ENCODE assay signal across 2 cellular contexts in genomic region chr18:70197844-70198243, GRCh38.
TF ChIP-seq lines count a peak whose summit lies in the region.

No MANE protein-coding gene starts in this region.

TF ChIP-seq in liver, 16 proteins besides CTCF, POLR2A, EP300 and RAD21:
- TF ChIP-seq, protein P1, sequence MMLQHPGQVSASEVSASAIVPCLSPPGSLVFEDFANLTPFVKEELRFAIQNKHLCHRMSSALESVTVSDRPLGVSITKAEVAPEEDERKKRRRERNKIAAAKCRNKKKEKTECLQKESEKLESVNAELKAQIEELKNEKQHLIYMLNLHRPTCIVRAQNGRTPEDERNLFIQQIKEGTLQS (IDR thresholded peaks at IDR 0.05) = no peak
- peak; percentile 19 to 21 for TF ChIP-seq HNF4A (conservative IDR thresholded peaks at IDR 0.05)

TF ChIP-seq in HepG2, 621 proteins besides CTCF, POLR2A, EP300 and RAD21:
- TF ChIP-seq, protein P2, sequence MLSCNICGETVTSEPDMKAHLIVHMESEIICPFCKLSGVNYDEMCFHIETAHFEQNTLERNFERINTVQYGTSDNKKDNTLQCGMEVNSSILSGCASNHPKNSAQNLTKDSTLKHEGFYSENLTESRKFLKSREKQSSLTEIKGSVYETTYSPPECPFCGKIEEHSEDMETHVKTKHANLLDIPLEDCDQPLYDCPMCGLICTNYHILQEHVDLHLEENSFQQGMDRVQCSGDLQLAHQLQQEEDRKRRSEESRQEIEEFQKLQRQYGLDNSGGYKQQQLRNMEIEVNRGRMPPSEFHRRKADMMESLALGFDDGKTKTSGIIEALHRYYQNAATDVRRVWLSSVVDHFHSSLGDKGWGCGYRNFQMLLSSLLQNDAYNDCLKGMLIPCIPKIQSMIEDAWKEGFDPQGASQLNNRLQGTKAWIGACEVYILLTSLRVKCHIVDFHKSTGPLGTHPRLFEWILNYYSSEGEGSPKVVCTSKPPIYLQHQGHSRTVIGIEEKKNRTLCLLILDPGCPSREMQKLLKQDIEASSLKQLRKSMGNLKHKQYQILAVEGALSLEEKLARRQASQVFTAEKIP (CRISPR knock-in tag; IDR thresholded peaks at IDR 0.05; ENCODE audit: borderline replicate concordance) = no peak
- TF ChIP-seq HMGA1 (CRISPR knock-in tag; conservative IDR thresholded peaks at IDR 0.05) (no peak), ZNF749 (CRISPR knock-in tag; IDR thresholded peaks at IDR 0.05; ENCODE audit: borderline replicate concordance) (no peak), ZNF432 (CRISPR knock-in tag; IDR thresholded peaks at IDR 0.05; ENCODE audit: borderline replicate concordance) (no peak), ZNF549 (CRISPR knock-in tag; IDR thresholded peaks at IDR 0.05) (no peak), ZNF766 (CRISPR knock-in tag; IDR thresholded peaks at IDR 0.05; ENCODE audit: borderline replicate concordance) (no peak), ZKSCAN1 (IDR thresholded peaks at IDR 0.05; ENCODE audit: low read length) (no peak)
